In genomic region chr10:70111496-70111895, GRCh38 we compare ENCODE assay signal across 28 cellular contexts. TPM values are rescaled to one million over a fixed set of nuclear protein-coding genes. Genes with fewer than 3 reads are reported as not detected.
"Had no signal": no experiment of that assay in that cellular context is flagged by ENCODE, and none has a peak within 500 bp of the region (broad histone marks: within the 10 kb centered on the region; RNA-seq: fewer than 3 reads in every experiment).

No MANE protein-coding gene starts in this region.

- H3K27ac Mint-ChIP-seq: nephron; stimulated activated naive B cell treated with anti-CD40 and anti-IgM and Interleukin-4, amounts not matched to agents 10 μg/mL and 1 μg/mL and 100 μg/mL, for 72 hours; stimulated activated naive CD8-positive, alpha-beta T cell treated with anti-CD3 and anti-CD28 coated beads, Interleukin-15, Interleukin-2, amounts not matched to agents 100 ng/mL and 50 ng/mL, for 24 hours had no signal

- H3K4me3 Mint-ChIP-seq: naive thymus-derived CD4-positive, alpha-beta T cell; nephron; stimulated activated naive B cell treated with anti-CD40 and anti-IgM and Interleukin-4, amounts not matched to agents 10 μg/mL and 1 μg/mL and 100 μg/mL, for 72 hours; stimulated activated naive CD8-positive, alpha-beta T cell treated with anti-CD3 and anti-CD28 coated beads, Interleukin-15, Interleukin-2, amounts not matched to agents 100 ng/mL and 50 ng/mL, for 24 hours had no signal

- H3K4me3 ChIP-seq: coronary artery, esophagus muscularis mucosa, gastroesophageal sphincter, heart right ventricle, left lung, psoas muscle, skin epidermis, thoracic aorta, tibial nerve, upper lobe of left lung had no signal

- H3K9me3 Mint-ChIP-seq: naive thymus-derived CD4-positive, alpha-beta T cell; nephron; stimulated activated naive B cell treated with anti-CD40 and anti-IgM and Interleukin-4, amounts not matched to agents 10 μg/mL and 1 μg/mL and 100 μg/mL, for 72 hours; stimulated activated naive CD8-positive, alpha-beta T cell treated with anti-CD3 and anti-CD28 coated beads, Interleukin-15, Interleukin-2, amounts not matched to agents 100 ng/mL and 50 ng/mL, for 24 hours had no signal

- H3K27ac ChIP-seq: coronary artery, esophagus muscularis mucosa, foreskin keratinocyte, gastroesophageal sphincter, heart right ventricle, left lung, psoas muscle, skin epidermis, thoracic aorta, upper lobe of left lung had no signal

- H3K4me1 Mint-ChIP-seq: nephron had no signal

- H3K4me1 ChIP-seq: foreskin keratinocyte, left lung, psoas muscle, tibial nerve had no signal

- H3K27me3 Mint-ChIP-seq: naive thymus-derived CD4-positive, alpha-beta T cell; stimulated activated naive B cell treated with anti-CD40 and anti-IgM and Interleukin-4, amounts not matched to agents 10 μg/mL and 1 μg/mL and 100 μg/mL, for 72 hours; stimulated activated naive CD8-positive, alpha-beta T cell treated with anti-CD3 and anti-CD28 coated beads, Interleukin-15, Interleukin-2, amounts not matched to agents 100 ng/mL and 50 ng/mL, for 24 hours had no signal

- H3K9me3 ChIP-seq: esophagus muscularis mucosa, gastroesophageal sphincter, heart right ventricle, left lung, psoas muscle, thoracic aorta, tibial nerve, upper lobe of left lung had no signal

- ATAC-seq: foreskin keratinocyte; gastroesophageal sphincter; heart right ventricle; left cardiac atrium; left lung; naive thymus-derived CD4-positive, alpha-beta T cell; psoas muscle; right cardiac atrium; stimulated activated naive B cell treated with anti-CD40 and anti-IgM and Interleukin-4, amounts not matched to agents 10 μg/mL and 1 μg/mL and 100 μg/mL, for 72 hours had no signal

- DNase-seq: dermis blood vessel endothelial cell; effector memory CD4-positive, alpha-beta T cell; foreskin keratinocyte; glutamatergic neuron; heart right ventricle; hippocampal formation; left cardiac atrium; left lung; mammary epithelial cell; mesendoderm; midbrain; naive thymus-derived CD4-positive, alpha-beta T cell; nucleus accumbens; psoas muscle; right cardiac atrium; stimulated activated CD4-positive, alpha-beta T cell treated with anti-CD3 and anti-CD28 coated beads, Interleukin-15, amount 100 ng/mL, for 24 hours; stimulated activated CD4-positive, alpha-beta T cell treated with anti-CD3 and anti-CD28 coated beads, Interleukin-2, amount 100 ng/mL, for 48 hours; stimulated activated naive B cell treated with anti-CD40 and anti-IgM and Interleukin-4, amounts not matched to agents 10 μg/mL and 1 μg/mL and 100 μg/mL, for 72 hours had no signal

- H3K27me3 ChIP-seq: esophagus muscularis mucosa, foreskin keratinocyte, gastroesophageal sphincter, heart right ventricle, left lung, tibial nerve, upper lobe of left lung had no signal

RNA-seq across cellular contexts. Expression of gene MACROH2A2, which starts 58.9 kb away (rescaled TPM):
- total RNA-seq: endothelial cell of umbilical vein had no signal
